In genomic region chr5:123421773-123422172, GRCh38 we compare ENCODE assay signal across 10 cellular contexts. TPM values are rescaled to one million over a fixed set of nuclear protein-coding genes. Genes with fewer than 3 reads are reported as not detected.
DNase-seq lines count a peak whose midpoint lies in the region; ATAC-seq, FAIRE-seq and TF ChIP-seq lines count a peak whose summit lies in the region.
"Had no signal": no experiment of that assay in that cellular context is flagged by ENCODE, and none has a peak within 500 bp of the region (broad histone marks: within the 10 kb centered on the region; RNA-seq: fewer than 3 reads in every experiment).

No MANE protein-coding gene starts in this region.

- TF ChIP-seq RAD21 in H1 (IDR thresholded peaks at IDR 0.05 in 1 of 2, conservative IDR thresholded peaks at IDR 0.05 in 1 of 2; ENCODE audit: low read depth in 2 of 2, low read length in 2 of 2): no peak

- peak overlapping the region; percentile 92 for H3K4me2 ChIP-seq in KMS-11
- peak overlapping the region; percentile 84 to 95 for H3K4me2 ChIP-seq in H1 (ENCODE audit: insufficient read depth in 1 of 2, low read depth in 2 of 2, low read length in 2 of 2)
- H3K4me2 ChIP-seq in neural progenitor cell: peak overlapping the region; percentile 94

- no peak overlapping the region for H3K4ac ChIP-seq in H1 (replicated peaks; ENCODE audit: insufficient read length, low read depth, low read length)

- no peak for DNase-seq in AG04450 (ENCODE audit: low read depth, low spot score)
- DNase-seq in H1 (ENCODE audit: low read depth in 1 of 2, low spot score in 2 of 2): no peak
- DNase-seq in neural progenitor cell (ENCODE audit: low spot score): no peak
- DNase-seq in mesothelial cell of epicardium (ENCODE audit: low spot score in 2 of 2, unreplicated experiment in 2 of 2): no peak
- DNase-seq in urothelium cell line (ENCODE audit: low spot score): no peak
- DNase-seq: SIG-M5 had no signal

- H3K9me3 Mint-ChIP-seq in neural progenitor cell (no peaks in the 10 kb centered on the region), mesothelial cell of epicardium (no peaks in the 10 kb centered on the region)
- H3K9me3 Mint-ChIP-seq: activated T-helper 2 cell treated with anti-CD3 and anti-CD28 coated beads, Interferon-gamma antibody, Interleukin-2, Interleukin-4, amounts not matched to agents 10 μg/mL and 5 μg/mL and 100 μg/mL, durations not matched to agents 14 hours and 24 hours and 36 hours had no signal

- H3K27me3 Mint-ChIP-seq in neural progenitor cell (ENCODE audit: insufficient read depth, low read depth): no peaks in the 10 kb centered on the region
- H3K27me3 Mint-ChIP-seq in mesothelial cell of epicardium (ENCODE audit: low read depth): no peaks in the 10 kb centered on the region

- TF ChIP-seq CTCF in AG04450 (IDR thresholded peaks at IDR 0.05; ENCODE audit: low read depth, low read length) (no peak), KMS-11 (conservative IDR thresholded peaks at IDR 0.05; ENCODE audit: low read depth, low read length) (no peak), H1 (IDR thresholded peaks at IDR 0.05; ENCODE audit: control extremely low read depth in 1 of 3, insufficient read depth in 1 of 3, low read depth in 1 of 3, low read length in 3 of 3) (no peak), neural progenitor cell (IDR thresholded peaks at IDR 0.05) (no peak), mesothelial cell of epicardium (IDR thresholded peaks at IDR 0.05; ENCODE audit: unreplicated experiment) (no peak)

- CTCF ChIA-PET in AG04450 (lab: Charles Lee): interaction anchor here (0.9 to 3.7 kb wide), 8 partner anchors 14 to 921 kb away, joined by 3 to 82 read pairs (median 9); no protein-coding TSS in a partner anchor
- CTCF ChIA-PET in H1 (lab: Charles Lee; ENCODE audit: partially characterized antibody): interaction anchor here (0.6 to 2.1 kb wide), 6 partner anchors 10 to 328 kb away, joined by 3 to 12 read pairs (median 5); no protein-coding TSS in a partner anchor

- H2BK5ac ChIP-seq in H1 (ENCODE audit: low read depth, low read length): no peak overlapping the region

- POLR2A ChIA-PET in AG04450 (lab: Yijun Ruan, JAX) (interaction anchor here (1.2 to 1.4 kb wide), 2 partner anchors 87 to 90 kb away, joined by 3 to 5 read pairs; partner anchors contain the start of gene CSNK1G3), H1 (lab: Charles Lee; ENCODE audit: partially characterized antibody) (interaction anchor here (1.6 to 2.9 kb wide), 3 partner anchors 9 to 91 kb away, joined by 6 to 30 read pairs (median 9); partner anchors contain the start of gene CSNK1G3)

- no peak overlapping the region for H2BK120ac ChIP-seq in H1 (replicated peaks; ENCODE audit: low read depth, low read length)

- no peak overlapping the region for H2AK5ac ChIP-seq in H1 (ENCODE audit: low read depth, low read length)

- H3K56ac ChIP-seq in H1 (replicated peaks; ENCODE audit: insufficient read length, low read depth, low read length): no peak overlapping the region

- no peak overlapping the region for H3K4me3 Mint-ChIP-seq in neural progenitor cell
- no peak overlapping the region for H3K4me3 Mint-ChIP-seq in mesothelial cell of epicardium

- no peak for ATAC-seq in HG03045 (IDR thresholded peaks at IDR 0.05; ENCODE audit: unreplicated experiment)
- ATAC-seq in HG03442 (IDR thresholded peaks at IDR 0.05; ENCODE audit: unreplicated experiment): no peak

- H2BK20ac ChIP-seq in H1 (ENCODE audit: low read length): no peak overlapping the region

- H3K23me2 ChIP-seq in H1 (ENCODE audit: low read depth, low read length): peaks cover 7% of the 10 kb centered on the region

- H3K79me2 ChIP-seq in KMS-11 (ENCODE audit: insufficient read depth, low read depth) (peaks cover 7% of the 10 kb centered on the region; the same call in 1 of the 2 replicates), H1 (ENCODE audit: control insufficient read depth in 1 of 2, insufficient read depth in 2 of 2, low read length in 2 of 2) (peaks cover 0 to 32% of the 10 kb centered on the region in 2 experiments; a peak in 3 of 4 replicates), neural progenitor cell (ENCODE audit: low read depth) (peaks cover 48% of the 10 kb centered on the region)

- H3K36me3 Mint-ChIP-seq in neural progenitor cell (peaks cover 3% of the 10 kb centered on the region), mesothelial cell of epicardium (peaks cover 9% of the 10 kb centered on the region)

- H2BK15ac ChIP-seq in H1 (ENCODE audit: low read length): no peak overlapping the region

- H3K9me3 ChIP-seq in AG04450 (ENCODE audit: control insufficient read depth, insufficient read depth, low read length) (no peaks in the 10 kb centered on the region), H1 (ENCODE audit: insufficient read depth in 2 of 2, low read depth in 1 of 2, low read length in 1 of 2) (no peaks in the 10 kb centered on the region), neural progenitor cell (ENCODE audit: low read depth) (no peaks in the 10 kb centered on the region)

- H4K91ac ChIP-seq in H1 (replicated peaks; ENCODE audit: insufficient read length, low read length): no peak overlapping the region

- 0 out of 2 replicates have a peak, but pooled peaks cover 2% of the 10 kb centered on the region for H3K79me1 ChIP-seq in H1 (ENCODE audit: low read depth, low read length)

- H3K36me3 ChIP-seq in KMS-11 (ENCODE audit: insufficient read depth) (0 out of 2 replicates have a peak, but pooled peaks cover 4% of the 10 kb centered on the region), H1 (ENCODE audit: control insufficient read depth in 2 of 4, insufficient read depth in 4 of 4, low read length in 3 of 4) (peaks cover 0 to 16% (median 3%) of the 10 kb centered on the region in 4 experiments; a peak in 2 of 8 replicates), neural progenitor cell (no peaks in the 10 kb centered on the region)

- H3K4me3 ChIP-seq in AG04450 (ENCODE audit: low read depth, low read length): peak overlapping the region; percentile 82
- H3K4me3 ChIP-seq in KMS-11 (IDR thresholded peaks at IDR 0.05; ENCODE audit: insufficient read depth, low read depth, low read length): no peak overlapping the region
- H3K4me3 ChIP-seq in H1 (ENCODE audit: extremely low read depth in 1 of 4, insufficient read depth in 2 of 4, low read depth in 3 of 4, low read length in 4 of 4): peak overlapping the region; percentile 68 to 92 (median 80); a peak in 6 of 8 replicates
- peak overlapping the region; percentile 87 for H3K4me3 ChIP-seq in neural progenitor cell

- H3K9ac ChIP-seq in KMS-11: peak overlapping the region; percentile 92; the same call in 1 of the 2 replicates
- peak overlapping the region in 1 of 4 experiments; percentile 11; a peak in 2 of 7 replicates for H3K9ac ChIP-seq in H1 (replicated peaks in 1 of 4; ENCODE audit: extremely low read depth in 1 of 4, low read depth in 3 of 4, low read length in 3 of 4)
- H3K9ac ChIP-seq in neural progenitor cell: peak overlapping the region; percentile 65

- no peak overlapping the region for H3K27ac Mint-ChIP-seq in neural progenitor cell
- no peak overlapping the region for H3K27ac Mint-ChIP-seq in mesothelial cell of epicardium
- H3K27ac Mint-ChIP-seq: activated T-helper 2 cell treated with anti-CD3 and anti-CD28 coated beads, Interferon-gamma antibody, Interleukin-2, Interleukin-4, amounts not matched to agents 10 μg/mL and 5 μg/mL and 100 μg/mL, durations not matched to agents 14 hours and 24 hours and 36 hours had no signal

- H3K4me1 Mint-ChIP-seq in neural progenitor cell (peaks cover 5% of the 10 kb centered on the region), mesothelial cell of epicardium (peaks cover 18% of the 10 kb centered on the region)

- H3K14ac ChIP-seq in H1 (ENCODE audit: insufficient read length): no peak overlapping the region

- H3K18ac ChIP-seq in H1 (ENCODE audit: extremely low read depth, low read length): no peak overlapping the region

- H3F3A ChIP-seq in neural progenitor cell (ENCODE audit: low read depth): no peaks in the 10 kb centered on the region

- no peaks in the 10 kb centered on the region for H4K20me1 ChIP-seq in KMS-11 (ENCODE audit: insufficient read depth)
- no peaks in the 10 kb centered on the region for H4K20me1 ChIP-seq in H1 (replicated peaks in 1 of 2; ENCODE audit: control insufficient read depth in 1 of 2, insufficient read depth in 2 of 2, low read length in 2 of 2)
- H4K20me1 ChIP-seq in neural progenitor cell (ENCODE audit: low read depth): peaks cover 3% of the 10 kb centered on the region

- H4K8ac ChIP-seq in H1 (ENCODE audit: extremely low read depth, insufficient read depth, low read length): no peak overlapping the region

- H2AFZ ChIP-seq in KMS-11 (ENCODE audit: low read depth) (no peak overlapping the region), H1 (ENCODE audit: low read length) (no peak overlapping the region), neural progenitor cell (replicated peaks) (no peak overlapping the region)

- WGBS in H1 (ENCODE audit: extremely low coverage in 1 of 2, insufficient coverage in 1 of 2, insufficient read length in 1 of 2, insufficient replicate concordance in 2 of 2, low coverage in 1 of 2, low lambda C conversion rate in 2 of 2, missing lambda C conversion rate in 1 of 2), 2 experiments: 29% methylated on average over 2 of the region's 2 CpGs; no CpG with 5 or more reads in 1 of the 2 experiments

- no peak for TF ChIP-seq POLR2A in H1 (IDR thresholded peaks at IDR 0.05; ENCODE audit: control extremely low read depth in 1 of 2, low read depth in 2 of 2, low read length in 2 of 2)

- H3K27ac ChIP-seq in AG04450 (ENCODE audit: low read depth, low read length) (no peak overlapping the region), KMS-11 (no peak overlapping the region), H1 (ENCODE audit: low read depth, low read length) (no peak overlapping the region), neural progenitor cell (no peak overlapping the region)

- no peak for FAIRE-seq in H1 (lab: Jason Lieb, UNC)
- FAIRE-seq in urothelium cell line (lab: Jason Lieb, UNC): no peak

- H3K27me3 ChIP-seq in AG04450 (ENCODE audit: control insufficient read depth, insufficient read depth, low read length) (no peaks in the 10 kb centered on the region), KMS-11 (ENCODE audit: insufficient read depth, low read depth) (no peaks in the 10 kb centered on the region), H1 (replicated peaks in 1 of 4; ENCODE audit: control insufficient read depth in 3 of 4, extremely low read depth in 1 of 4, insufficient read depth in 3 of 4, low read length in 3 of 4) (no peaks in the 10 kb centered on the region), neural progenitor cell (no peaks in the 10 kb centered on the region)

- H4K5ac ChIP-seq in H1 (ENCODE audit: insufficient read length, low read depth, low read length): no peak overlapping the region

- no peak for TF ChIP-seq EP300 in H1 (IDR thresholded peaks at IDR 0.05; ENCODE audit: borderline replicate concordance in 1 of 2, low read depth in 2 of 2, low read length in 2 of 2)

- no peak overlapping the region for H3K23ac ChIP-seq in H1 (ENCODE audit: insufficient read length)

- H2BK12ac ChIP-seq in H1 (ENCODE audit: low read depth, low read length): no peak overlapping the region

- H3K4me1 ChIP-seq in KMS-11 (ENCODE audit: low read depth, poor library complexity, severe bottlenecking) (peaks cover 17% of the 10 kb centered on the region), H1 (replicated peaks in 1 of 4; ENCODE audit: control insufficient read depth in 3 of 4, insufficient read depth in 4 of 4, low read length in 3 of 4) (peaks cover 0 to 7% (median 1%) of the 10 kb centered on the region in 4 experiments; a peak in 2 of 7 replicates), neural progenitor cell (peaks cover 17% of the 10 kb centered on the region)

RNA-seq across cellular contexts. Expression of gene CEP120, which starts 1.4 kb away (rescaled TPM):
- polyA plus RNA-seq in AG04450 (2011; rRNA removed) (20.0 and 27.2 TPM in 2 replicates), H1 (2011; rRNA removed) (8.5 and 9.3 TPM in 2 replicates)
- 37.3 and 39.5 TPM in 2 replicates for polyA minus RNA-seq in AG04450 (2011; rRNA and poly(A)+ RNA removed)
- total RNA-seq in H1 (2021; fragmentation: NEBNext Ultra II Directional; extraction: Animal tissue kit (Norgen Biotek cat#: 25700)): 17.9 and 19.2 TPM in 2 replicates
- 7.3 TPM for polyA plus RNA-seq in H1 (2011; cell fraction: cytosol; rRNA removed)
- polyA plus RNA-seq in H1 (2011; cell fraction: nucleus; rRNA removed): 16.5 TPM
- polyA plus RNA-seq in H1 (2012, experiment 1 of 2): 6.1 to 9.0 TPM (median 7.3 TPM) in 4 replicates
- polyA plus RNA-seq in H1 (2012, experiment 2 of 2): 0.56 TPM
- 8.7 TPM for polyA plus RNA-seq in H1 (2013, experiment 1 of 2)
- polyA plus RNA-seq in H1 (2013, experiment 2 of 2): 7.8 TPM
- polyA minus RNA-seq in H1 (2011; rRNA and poly(A)+ RNA removed): 58.7 and 80.4 TPM in 2 replicates
- 15.0 TPM for polyA minus RNA-seq in H1 (2011; cell fraction: cytosol; rRNA and poly(A)+ RNA removed)
- 88.7 TPM for polyA minus RNA-seq in H1 (2011; cell fraction: nucleus; rRNA and poly(A)+ RNA removed)
- total RNA-seq in neural progenitor cell (ENCODE audit: low replicate concordance) (25.2 and 38.5 TPM in 2 replicates), mesothelial cell of epicardium (23.0 to 27.9 TPM (median 23.4 TPM) in 3 replicates)
